27 cellular contexts compared by ENCODE assay signal in the genomic region with DNA sequence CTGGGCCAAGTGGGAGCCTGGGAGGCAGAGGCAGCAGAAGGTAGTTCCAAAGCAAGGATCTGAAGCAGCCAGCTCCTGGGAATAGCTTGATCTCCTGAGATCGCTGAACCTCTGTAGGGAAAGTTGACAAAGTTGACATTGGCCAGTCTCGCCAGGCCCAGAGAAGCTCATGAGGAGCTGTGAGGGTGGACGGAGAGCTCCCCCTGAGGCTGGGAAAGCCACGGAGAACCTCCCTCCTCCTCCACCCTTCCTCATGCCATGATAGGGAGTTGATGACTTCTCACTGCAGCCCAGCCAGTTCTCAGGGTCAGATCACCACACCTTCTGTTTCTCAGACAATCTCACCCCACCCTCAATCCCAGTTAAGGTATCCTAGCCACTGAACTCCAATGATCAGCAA. TPM values are rescaled to one million over a fixed set of nuclear protein-coding genes. Genes with fewer than 3 reads are reported as not detected.
"Had no signal": no experiment of that assay in that cellular context is flagged by ENCODE, and none has a peak within 500 bp of the region (broad histone marks: within the 10 kb centered on the region; RNA-seq: fewer than 3 reads in every experiment).

No MANE protein-coding gene starts in this region.

- H3K4me3 Mint-ChIP-seq: naive thymus-derived CD8-positive, alpha-beta T cell had no signal

- H3K36me3 ChIP-seq: heart left ventricle, right atrium auricular region, sigmoid colon, stomach, thoracic aorta, transverse colon had no signal

- H3K27me3 ChIP-seq: heart left ventricle, right atrium auricular region, sigmoid colon, stomach, transverse colon had no signal

- H3K27ac Mint-ChIP-seq: naive thymus-derived CD8-positive, alpha-beta T cell had no signal

- DNase-seq: cortex of kidney; dorsolateral prefrontal cortex; effector CD8-positive, alpha-beta T cell; heart left ventricle; hippocampal formation; kidney glomerular epithelial cell; mammary epithelial cell; mucosa of descending colon; naive thymus-derived CD8-positive, alpha-beta T cell; posterior cingulate gyrus; sigmoid colon; stimulated activated CD4-positive, alpha-beta T cell treated with anti-CD3 and anti-CD28 coated beads, Interleukin-12 subunit alpha, Interleukin-12 subunit beta, amount 100 ng/mL, for 4 hours; stimulated activated naive CD4-positive, alpha-beta T cell; stomach; substantia nigra; transverse colon had no signal

- H3K9me3 ChIP-seq: heart left ventricle, mucosa of descending colon, right atrium auricular region, sigmoid colon, stomach, thoracic aorta, transverse colon had no signal

- H3K27me3 Mint-ChIP-seq: naive thymus-derived CD8-positive, alpha-beta T cell had no signal

- H3K4me1 ChIP-seq: right atrium auricular region, sigmoid colon, stomach, transverse colon had no signal

- H3K27ac ChIP-seq: dorsolateral prefrontal cortex, epithelial cell of prostate, heart left ventricle, right atrium auricular region, sigmoid colon, skin epidermis, stomach, thoracic aorta, transverse colon had no signal

- ATAC-seq: heart left ventricle; mucosa of descending colon; naive thymus-derived CD8-positive, alpha-beta T cell had no signal

- H3K4me3 ChIP-seq: dorsolateral prefrontal cortex, heart left ventricle, mucosa of descending colon, right atrium auricular region, sigmoid colon, skin epidermis, stomach, thoracic aorta, transverse colon had no signal

- H3K9me3 Mint-ChIP-seq: naive thymus-derived CD8-positive, alpha-beta T cell had no signal

- H3K4me1 Mint-ChIP-seq: naive thymus-derived CD8-positive, alpha-beta T cell had no signal

RNA-seq across cellular contexts. Expression of a gene that starts 30.4 kb away (rescaled TPM):
- total RNA-seq: frontal cortex; glomerular endothelial cell; heart left ventricle; liver; mammary epithelial cell; mucosa of descending colon; naive thymus-derived CD8-positive, alpha-beta T cell; osteocyte; pulmonary artery endothelial cell; right atrium auricular region; sigmoid colon; stomach; thoracic aorta; transverse colon; ureter had no signal
- polyA plus RNA-seq: heart left ventricle; mammary epithelial cell; naive thymus-derived CD8-positive, alpha-beta T cell; neural cell; sigmoid colon; stomach had no signal
